Comparison of ENCODE assay signal across 28 cellular contexts in the genomic region with DNA sequence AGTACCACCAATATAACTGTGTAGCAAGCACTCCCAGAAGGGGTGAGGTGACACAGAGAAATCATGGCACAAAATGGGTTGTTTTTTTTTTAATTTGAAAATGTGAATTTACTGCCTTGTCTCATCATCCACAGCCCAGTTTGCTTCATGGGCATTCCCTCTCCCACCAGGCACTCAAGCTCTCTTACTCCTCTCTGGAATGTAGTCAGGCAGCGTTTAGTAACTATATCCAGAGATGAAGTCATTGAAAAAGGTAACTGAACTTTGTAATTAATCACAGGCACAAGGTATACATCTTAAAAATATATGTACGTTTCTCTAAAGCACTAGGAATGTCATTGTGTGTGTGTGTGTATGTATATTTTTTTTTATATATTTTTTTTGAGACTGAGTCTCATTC.
DNase-seq lines count a peak whose midpoint lies in the region; ATAC-seq, FAIRE-seq and TF ChIP-seq lines count a peak whose summit lies in the region.
"Had no signal": no experiment of that assay in that cellular context is flagged by ENCODE, and none has a peak within 500 bp of the region (broad histone marks: within the 10 kb centered on the region; RNA-seq: fewer than 3 reads in every experiment).

No MANE protein-coding gene starts in this region.

- H3K18ac ChIP-seq in H1 (ENCODE audit: extremely low read depth, low read length), result no peak overlapping the region

- no peak for TF ChIP-seq CTCF in HL-60 (IDR thresholded peaks at IDR 0.05; ENCODE audit: insufficient read depth, low read length)
- no peak for TF ChIP-seq CTCF in H1 (IDR thresholded peaks at IDR 0.05; ENCODE audit: control extremely low read depth in 1 of 3, insufficient read depth in 1 of 3, low read depth in 1 of 3, low read length in 3 of 3)
- no peak for TF ChIP-seq CTCF in mesothelial cell of epicardium (IDR thresholded peaks at IDR 0.05; ENCODE audit: unreplicated experiment)
- no peak for TF ChIP-seq CTCF in CD8-positive, alpha-beta T cell (IDR thresholded peaks at IDR 0.05)

- H3K56ac ChIP-seq in H1 (replicated peaks; ENCODE audit: insufficient read length, low read depth, low read length), result no peak overlapping the region

- 0 out of 2 replicates have a peak overlapping the region, but pooled peaks have one; percentile 7 for H2AK5ac ChIP-seq in H1 (ENCODE audit: low read depth, low read length)

- no peaks in the 10 kb centered on the region for H3K36me3 Mint-ChIP-seq in mesothelial cell of epicardium
- no peaks in the 10 kb centered on the region for H3K36me3 Mint-ChIP-seq in activated CD8-positive, alpha-beta T cell treated with anti-CD3 and anti-CD28 coated beads, Interleukin-2, amount 10 ng/mL, durations not matched to agents 7 days and 5 days (ENCODE audit: low read depth)
- no peaks in the 10 kb centered on the region for H3K36me3 Mint-ChIP-seq in CD8-positive, alpha-beta T cell

- no peak overlapping the region for H3K4me2 ChIP-seq in H1 (ENCODE audit: insufficient read depth in 1 of 2, low read depth in 2 of 2, low read length in 2 of 2)
- H3K4me2 ChIP-seq: BLaER1 had no signal

- DNase-seq in HL-60 (ENCODE audit: low read depth in 1 of 2, low spot score in 1 of 2), result no peak
- DNase-seq in H1 (ENCODE audit: low read depth in 1 of 2, low spot score in 2 of 2), result no peak
- DNase-seq in mesothelial cell of epicardium (ENCODE audit: low spot score in 2 of 2, unreplicated experiment in 2 of 2), result no peak
- no peak for DNase-seq in left cardiac atrium
- no peak for DNase-seq in activated CD8-positive, alpha-beta T cell treated with anti-CD3 and anti-CD28 coated beads, Interleukin-2, amount 10 ng/mL, durations not matched to agents 7 days and 5 days
- DNase-seq in CD8-positive, alpha-beta T cell, result no peak
- DNase-seq: CD4-positive, alpha-beta T cell; COR-L47; DMS79; EL; GDM1; H7; Kasumi-1; NCI-H1092 treated with DMSO at 0.1 percent for 48 hours; NCI-H1436; NCI-H187 treated with DMSO at 0.1 percent for 48 hours; NCI-H2107; NCI-H524; NCI-H748 treated with DMSO at 0.1 percent for 48 hours; SJCRH30 had no signal

- TF ChIP-seq EP300 in H1 (IDR thresholded peaks at IDR 0.05; ENCODE audit: borderline replicate concordance in 1 of 2, low read depth in 2 of 2, low read length in 2 of 2), result no peak

- TF ChIP-seq POLR2A in H1 (IDR thresholded peaks at IDR 0.05; ENCODE audit: control extremely low read depth in 1 of 2, low read depth in 2 of 2, low read length in 2 of 2), result no peak

- H3K27ac Mint-ChIP-seq in mesothelial cell of epicardium, result peak overlapping the region; percentile 85
- H3K27ac Mint-ChIP-seq in activated CD8-positive, alpha-beta T cell treated with anti-CD3 and anti-CD28 coated beads, Interleukin-2, amount 10 ng/mL, durations not matched to agents 7 days and 5 days, result no peak overlapping the region
- H3K27ac Mint-ChIP-seq in CD8-positive, alpha-beta T cell, result no peak overlapping the region
- H3K27ac Mint-ChIP-seq: CD4-positive, alpha-beta T cell had no signal

- H2AFZ ChIP-seq in H1 (ENCODE audit: low read length), result no peak overlapping the region

- H4K5ac ChIP-seq in H1 (ENCODE audit: insufficient read length, low read depth, low read length), result no peak overlapping the region

- H3K9ac ChIP-seq in H1 (replicated peaks in 1 of 4; ENCODE audit: extremely low read depth in 1 of 4, low read depth in 3 of 4, low read length in 3 of 4), result no peak overlapping the region
- H3K9ac ChIP-seq: BLaER1 had no signal

- H3K9me3 ChIP-seq in H1 (ENCODE audit: insufficient read depth in 2 of 2, low read depth in 1 of 2, low read length in 1 of 2), result no peaks in the 10 kb centered on the region
- H3K9me3 ChIP-seq in CD8-positive, alpha-beta T cell (ENCODE audit: low read length), result no peaks in the 10 kb centered on the region
- H3K9me3 ChIP-seq: BLaER1, SJCRH30 had no signal

- H2BK12ac ChIP-seq in H1 (ENCODE audit: low read depth, low read length), result no peak overlapping the region

- FAIRE-seq in H1 (lab: Jason Lieb, UNC), result no peak
- FAIRE-seq: A204.1, GM12878, HepG2, K562 had no signal

- POLR2A ChIA-PET in H1 (lab: Charles Lee; ENCODE audit: partially characterized antibody), result no interaction called here
- POLR2A ChIA-PET in activated CD8-positive, alpha-beta T cell treated with anti-CD3 and anti-CD28 coated beads, Interleukin-2, amount 10 ng/mL, durations not matched to agents 7 days and 5 days (lab: Charles Lee), result no interaction called here
- POLR2A ChIA-PET in CD8-positive, alpha-beta T cell (lab: Charles Lee), result no interaction called here

- H4K20me1 ChIP-seq in H1 (replicated peaks in 1 of 2; ENCODE audit: control insufficient read depth in 1 of 2, insufficient read depth in 2 of 2, low read length in 2 of 2), result no peaks in the 10 kb centered on the region
- H4K20me1 ChIP-seq: BLaER1 had no signal

- H2BK20ac ChIP-seq in H1 (ENCODE audit: low read length), result no peak overlapping the region

- no peak for TF ChIP-seq RAD21 in H1 (IDR thresholded peaks at IDR 0.05 in 1 of 2, conservative IDR thresholded peaks at IDR 0.05 in 1 of 2; ENCODE audit: low read depth in 2 of 2, low read length in 2 of 2)

- ATAC-seq in left cardiac atrium (no peak), GM18511 (IDR thresholded peaks at IDR 0.05; ENCODE audit: unreplicated experiment) (no peak)
- ATAC-seq in activated CD8-positive, alpha-beta T cell treated with anti-CD3 and anti-CD28 coated beads, Interleukin-2, amount 10 ng/mL, durations not matched to agents 7 days and 5 days, result no peak
- ATAC-seq in CD8-positive, alpha-beta T cell, result no peak
- ATAC-seq: GM12878, HepG2, K562, Right ventricle myocardium inferior, SK-N-SH treated with all-trans-retinoic acid at 6 μM for 48 hours had no signal

- no peak overlapping the region for H3K14ac ChIP-seq in H1 (ENCODE audit: insufficient read length)

- H2BK15ac ChIP-seq in H1 (ENCODE audit: low read length), result peak overlapping the region; percentile 89; the same call in 1 of the 2 replicates

- H3K4me1 Mint-ChIP-seq in mesothelial cell of epicardium, result peaks cover 34% of the 10 kb centered on the region
- H3K4me1 Mint-ChIP-seq in activated CD8-positive, alpha-beta T cell treated with anti-CD3 and anti-CD28 coated beads, Interleukin-2, amount 10 ng/mL, durations not matched to agents 7 days and 5 days (ENCODE audit: low read depth), result peaks cover 7% of the 10 kb centered on the region
- H3K4me1 Mint-ChIP-seq in CD8-positive, alpha-beta T cell (ENCODE audit: low read depth), result no peaks in the 10 kb centered on the region

- no peaks in the 10 kb centered on the region for H3K23me2 ChIP-seq in H1 (ENCODE audit: low read depth, low read length)

- 100% methylated on average over 2 of the region's 2 CpGs; no CpG with 5 or more reads in 1 of the 2 experiments for WGBS in H1 (ENCODE audit: extremely low coverage in 1 of 2, insufficient coverage in 1 of 2, insufficient read length in 1 of 2, insufficient replicate concordance in 2 of 2, low coverage in 1 of 2, low lambda C conversion rate in 2 of 2, missing lambda C conversion rate in 1 of 2), 2 experiments

- no peaks in the 10 kb centered on the region for H3K9me3 Mint-ChIP-seq in mesothelial cell of epicardium
- H3K9me3 Mint-ChIP-seq in activated CD8-positive, alpha-beta T cell treated with anti-CD3 and anti-CD28 coated beads, Interleukin-2, amount 10 ng/mL, durations not matched to agents 7 days and 5 days (ENCODE audit: insufficient read depth), result no peaks in the 10 kb centered on the region
- no peaks in the 10 kb centered on the region for H3K9me3 Mint-ChIP-seq in CD8-positive, alpha-beta T cell

- H3K27ac ChIP-seq in HL-60 (replicated peaks) (peak overlapping the region; percentile 69; the same call in 1 of the 2 replicates), H1 (ENCODE audit: low read depth, low read length) (no peak overlapping the region)
- H3K27ac ChIP-seq in CD8-positive, alpha-beta T cell (ENCODE audit: low read depth, low read length), result no peak overlapping the region
- H3K27ac ChIP-seq: BLaER1 had no signal

- H4K8ac ChIP-seq in H1 (ENCODE audit: extremely low read depth, insufficient read depth, low read length), result no peak overlapping the region

- no peaks in the 10 kb centered on the region for H3K79me2 ChIP-seq in H1 (ENCODE audit: control insufficient read depth in 1 of 2, insufficient read depth in 2 of 2, low read length in 2 of 2)

- no peak overlapping the region for H3K23ac ChIP-seq in H1 (ENCODE audit: insufficient read length)

- H2BK5ac ChIP-seq in H1 (ENCODE audit: low read depth, low read length), result no peak overlapping the region

- no peaks in the 10 kb centered on the region for H3K27me3 ChIP-seq in HL-60 (ENCODE audit: insufficient read depth, poor library complexity, severe bottlenecking)
- no peaks in the 10 kb centered on the region for H3K27me3 ChIP-seq in H1 (replicated peaks in 1 of 4; ENCODE audit: control insufficient read depth in 3 of 4, extremely low read depth in 1 of 4, insufficient read depth in 3 of 4, low read length in 3 of 4)
- H3K27me3 ChIP-seq in CD8-positive, alpha-beta T cell (ENCODE audit: insufficient read depth, low read length), result no peaks in the 10 kb centered on the region
- H3K27me3 ChIP-seq: BLaER1, SJCRH30 had no signal

- H2BK120ac ChIP-seq in H1 (replicated peaks; ENCODE audit: low read depth, low read length), result no peak overlapping the region

- no peak overlapping the region for H4K91ac ChIP-seq in H1 (replicated peaks; ENCODE audit: insufficient read length, low read length)

- H3K4ac ChIP-seq in H1 (replicated peaks; ENCODE audit: insufficient read length, low read depth, low read length), result no peak overlapping the region

- no peak overlapping the region for H3K4me3 Mint-ChIP-seq in mesothelial cell of epicardium
- H3K4me3 Mint-ChIP-seq in activated CD8-positive, alpha-beta T cell treated with anti-CD3 and anti-CD28 coated beads, Interleukin-2, amount 10 ng/mL, durations not matched to agents 7 days and 5 days, result no peak overlapping the region
- no peak overlapping the region for H3K4me3 Mint-ChIP-seq in CD8-positive, alpha-beta T cell
- H3K4me3 Mint-ChIP-seq: CD4-positive, alpha-beta T cell had no signal

- intact Hi-C loops in left cardiac atrium (cut with DNase I), result no loop called here
- intact Hi-C loops in CD8-positive, alpha-beta T cell (cut with DNase I, micrococcal nuclease), result no loop called here

- no peak overlapping the region for H3K4me3 ChIP-seq in HL-60 (replicated peaks; ENCODE audit: insufficient read depth, low read length)
- H3K4me3 ChIP-seq in H1 (ENCODE audit: extremely low read depth in 1 of 4, insufficient read depth in 2 of 4, low read depth in 3 of 4, low read length in 4 of 4), result no peak overlapping the region
- H3K4me3 ChIP-seq in CD8-positive, alpha-beta T cell (ENCODE audit: low read depth, low read length), result no peak overlapping the region
- H3K4me3 ChIP-seq: BLaER1, GM12878, K562, SJCRH30 had no signal

- peaks cover 3% of the 10 kb centered on the region for H3K27me3 Mint-ChIP-seq in mesothelial cell of epicardium (ENCODE audit: low read depth)
- no peaks in the 10 kb centered on the region for H3K27me3 Mint-ChIP-seq in activated CD8-positive, alpha-beta T cell treated with anti-CD3 and anti-CD28 coated beads, Interleukin-2, amount 10 ng/mL, durations not matched to agents 7 days and 5 days (ENCODE audit: low read depth)
- H3K27me3 Mint-ChIP-seq in CD8-positive, alpha-beta T cell (ENCODE audit: low read depth), result no peaks in the 10 kb centered on the region
- H3K27me3 Mint-ChIP-seq: CD4-positive, alpha-beta T cell had no signal

- CTCF ChIA-PET in H1 (lab: Charles Lee; ENCODE audit: partially characterized antibody), result interaction anchor here (0.8 kb wide), 1 partner anchor 88 kb away, joined by 4 read pairs; no protein-coding TSS in a partner anchor
- CTCF ChIA-PET in activated CD8-positive, alpha-beta T cell treated with anti-CD3 and anti-CD28 coated beads, Interleukin-2, amount 10 ng/mL, durations not matched to agents 7 days and 5 days (lab: Charles Lee), result no interaction called here
- CTCF ChIA-PET in CD8-positive, alpha-beta T cell (lab: Charles Lee), result no interaction called here

- no peaks in the 10 kb centered on the region for H3K36me3 ChIP-seq in H1 (ENCODE audit: control insufficient read depth in 2 of 4, insufficient read depth in 4 of 4, low read length in 3 of 4)
- no peaks in the 10 kb centered on the region for H3K36me3 ChIP-seq in CD8-positive, alpha-beta T cell (ENCODE audit: insufficient read depth, low read length)
- H3K36me3 ChIP-seq: BLaER1, SJCRH30 had no signal

- H3K4me1 ChIP-seq in H1 (replicated peaks in 1 of 4; ENCODE audit: control insufficient read depth in 3 of 4, insufficient read depth in 4 of 4, low read length in 3 of 4), result peaks cover 0 to 13% (median 2%) of the 10 kb centered on the region in 4 experiments; a peak in 5 of 7 replicates
- H3K4me1 ChIP-seq in CD8-positive, alpha-beta T cell (ENCODE audit: insufficient read depth, low read length), result no peaks in the 10 kb centered on the region
- H3K4me1 ChIP-seq: BLaER1 had no signal

- H3K79me1 ChIP-seq in H1 (ENCODE audit: low read depth, low read length), result no peaks in the 10 kb centered on the region
